Comparison of ENCODE assay signal across 14 cellular contexts in genomic region chr16:67429053-67429798, GRCh38. TPM values are rescaled to one million over a fixed set of nuclear protein-coding genes. Genes with fewer than 3 reads are reported as not detected.
DNase-seq lines count a peak whose midpoint lies in the region; ATAC-seq and TF ChIP-seq lines count a peak whose summit lies in the region.
"Had no signal": no experiment of that assay in that cellular context is flagged by ENCODE, and none has a peak within 500 bp of the region (broad histone marks: within the 10 kb centered on the region; RNA-seq: fewer than 3 reads in every experiment).

No MANE protein-coding gene starts in this region.

- peak overlapping the region; percentile 57 for H3K27ac Mint-ChIP-seq in activated naive CD4-positive, alpha-beta T cell treated with anti-CD3 and anti-CD28 coated beads, Interleukin-2, amount 50 U/mL, for 24 hours
- no peak overlapping the region for H3K27ac Mint-ChIP-seq in activated T-helper 1 cell treated with anti-CD3 and anti-CD28 coated beads, Interleukin-12 subunit alpha, Interleukin-12 subunit beta, Interleukin-2, Interleukin-4 antibody, amounts not matched to agents 30 ng/mL and 10 ng/mL and 1 ng/mL, durations not matched to agents 14 hours and 24 hours and 36 hours

- H3K4me2 ChIP-seq in mesenchymal stem cell (ENCODE audit: low read length, poor library complexity, severe bottlenecking), result no peak overlapping the region

- H3K79me1 ChIP-seq in mesenchymal stem cell (replicated peaks; ENCODE audit: low read length, poor library complexity, severe bottlenecking), result no peaks in the 10 kb centered on the region

- TF ChIP-seq POLR2A in transverse colon (IDR thresholded peaks at IDR 0.05), result no peak

- ATAC-seq in GM18519 (IDR thresholded peaks at IDR 0.05; ENCODE audit: low FRiP score, unreplicated experiment), result no peak

- H2BK120ac ChIP-seq in mesenchymal stem cell (ENCODE audit: low read depth, low read length), result no peak overlapping the region

- H2BK15ac ChIP-seq in mesenchymal stem cell (ENCODE audit: low read depth, poor library complexity, severe bottlenecking), result peak overlapping the region; percentile 60

- H2AK5ac ChIP-seq in mesenchymal stem cell (ENCODE audit: low read length, severe bottlenecking), result no peak overlapping the region

- TF ChIP-seq EP300 in transverse colon (IDR thresholded peaks at IDR 0.05; ENCODE audit: low read depth), result peak; percentile 7

- TF ChIP-seq CTCF in transverse colon (IDR thresholded peaks at IDR 0.05), result no peak

- H3K9me3 ChIP-seq in mesenchymal stem cell (ENCODE audit: control insufficient read depth, low read length) (no peaks in the 10 kb centered on the region), transverse colon (no peaks in the 10 kb centered on the region)

- peak overlapping the region; percentile 61 for H3K4me3 Mint-ChIP-seq in activated naive CD4-positive, alpha-beta T cell treated with anti-CD3 and anti-CD28 coated beads, Interleukin-2, amount 50 U/mL, for 24 hours
- H3K4me3 Mint-ChIP-seq in activated T-helper 1 cell treated with anti-CD3 and anti-CD28 coated beads, Interleukin-12 subunit alpha, Interleukin-12 subunit beta, Interleukin-2, Interleukin-4 antibody, amounts not matched to agents 30 ng/mL and 10 ng/mL and 1 ng/mL, durations not matched to agents 14 hours and 24 hours and 36 hours, result peak overlapping the region; percentile 64

- in situ Hi-C loops in transverse colon (cut with MboI; ENCODE audit: low pct_ligation_motif_present in 1 of 4, low pct_unique_long_range_greater_than_20kb in 1 of 4, low sequenced_read_pairs in 3 of 4), result no loop called here

- no peak overlapping the region for H3K18ac ChIP-seq in mesenchymal stem cell (ENCODE audit: low read depth in 1 of 2, low read length in 2 of 2)

- H2BK12ac ChIP-seq in mesenchymal stem cell (ENCODE audit: low read length in 2 of 2), result peak overlapping the region in 1 of 2 experiments; percentile 15

- DNase-seq in activated naive CD4-positive, alpha-beta T cell treated with Interleukin-2 at 50 U/mL for 16 hours, result no peak
- no peak for DNase-seq in activated T-helper 1 cell treated with anti-CD3 and anti-CD28 coated beads, Interleukin-12 subunit alpha, Interleukin-12 subunit beta, Interleukin-2, Interleukin-4 antibody, amounts not matched to agents 30 ng/mL and 10 ng/mL and 1 ng/mL, durations not matched to agents 14 hours and 24 hours and 36 hours (ENCODE audit: low spot score)
- no peak for DNase-seq in mesenchymal stem cell
- peak; percentile 85 for DNase-seq in transverse colon
- no peak for DNase-seq in stimulated activated CD4-positive, alpha-beta T cell treated with anti-CD3 and anti-CD28 coated beads, Interleukin-12 subunit alpha, Interleukin-12 subunit beta, amount 100 ng/mL, for 4 hours
- DNase-seq in ecto neural progenitor cell (ENCODE audit: low spot score), result no peak
- DNase-seq: activated CD4-positive, CD25-positive, alpha-beta regulatory T cell treated with anti-CD3 and anti-CD28 coated beads, Interleukin-2, amount 50 U/mL, for 72 hours; GM23248; mesendoderm; stimulated activated naive CD4-positive, alpha-beta T cell had no signal

- intact Hi-C loops in activated T-helper 1 cell treated with anti-CD3 and anti-CD28 coated beads, Interleukin-12 subunit alpha, Interleukin-12 subunit beta, Interleukin-2, Interleukin-4 antibody, amounts not matched to agents 30 ng/mL and 10 ng/mL and 1 ng/mL, durations not matched to agents 14 hours and 24 hours and 36 hours (cut with micrococcal nuclease), result no loop called here
- intact Hi-C loops in transverse colon (cut with DNase I; ENCODE audit: low total_unique reads), result loop anchor here (2.0 kb wide), 1 partner anchor 36 kb away; no protein-coding TSS in a partner anchor

- H3K14ac ChIP-seq in mesenchymal stem cell (ENCODE audit: low read length in 2 of 2), result no peak overlapping the region

- H3K4me1 Mint-ChIP-seq in activated naive CD4-positive, alpha-beta T cell treated with anti-CD3 and anti-CD28 coated beads, Interleukin-2, amount 50 U/mL, for 24 hours, result peaks cover 3% of the 10 kb centered on the region
- H3K4me1 Mint-ChIP-seq in activated T-helper 1 cell treated with anti-CD3 and anti-CD28 coated beads, Interleukin-12 subunit alpha, Interleukin-12 subunit beta, Interleukin-2, Interleukin-4 antibody, amounts not matched to agents 30 ng/mL and 10 ng/mL and 1 ng/mL, durations not matched to agents 14 hours and 24 hours and 36 hours (ENCODE audit: low read depth), result peaks cover 8% of the 10 kb centered on the region

- H3K9ac ChIP-seq in mesenchymal stem cell (ENCODE audit: low read length), result no peak overlapping the region
- H3K9ac ChIP-seq: GM23248 had no signal

- no peak overlapping the region for H4K91ac ChIP-seq in mesenchymal stem cell (ENCODE audit: low read length)

- peaks cover 20 to 69% of the 10 kb centered on the region in 2 experiments for H3K27me3 ChIP-seq in mesenchymal stem cell (ENCODE audit: control insufficient read depth in 1 of 2, insufficient read depth in 1 of 2, low read length in 2 of 2)
- H3K27me3 ChIP-seq in transverse colon, result no peaks in the 10 kb centered on the region

- H2AFZ ChIP-seq in mesenchymal stem cell (ENCODE audit: low read depth, low read length), result no peak overlapping the region
- H2AFZ ChIP-seq: GM23248 had no signal

- H3K4me3 ChIP-seq in mesenchymal stem cell (ENCODE audit: insufficient read depth in 1 of 2, low read depth in 1 of 2, low read length in 2 of 2), result no peak overlapping the region
- peak overlapping the region in 2 of 4 donors; percentile 56 to 57 for H3K4me3 ChIP-seq in transverse colon
- H3K4me3 ChIP-seq: GM23248 had no signal

- H3K36me3 ChIP-seq in mesenchymal stem cell (ENCODE audit: control insufficient read depth in 1 of 2, insufficient read depth in 2 of 2, low read depth in 1 of 2, low read length in 2 of 2), result peaks cover 8 to 11% of the 10 kb centered on the region in 2 experiments
- H3K36me3 ChIP-seq in transverse colon, result no peaks in the 10 kb centered on the region

- no peaks in the 10 kb centered on the region for H3K9me3 Mint-ChIP-seq in activated naive CD4-positive, alpha-beta T cell treated with anti-CD3 and anti-CD28 coated beads, Interleukin-2, amount 50 U/mL, for 24 hours
- no peaks in the 10 kb centered on the region for H3K9me3 Mint-ChIP-seq in activated T-helper 1 cell treated with anti-CD3 and anti-CD28 coated beads, Interleukin-12 subunit alpha, Interleukin-12 subunit beta, Interleukin-2, Interleukin-4 antibody, amounts not matched to agents 30 ng/mL and 10 ng/mL and 1 ng/mL, durations not matched to agents 14 hours and 24 hours and 36 hours

- no peak overlapping the region for H4K8ac ChIP-seq in mesenchymal stem cell (ENCODE audit: low read length)

- H3K27me3 Mint-ChIP-seq in activated naive CD4-positive, alpha-beta T cell treated with anti-CD3 and anti-CD28 coated beads, Interleukin-2, amount 50 U/mL, for 24 hours, result peaks cover 27% of the 10 kb centered on the region
- peaks cover 38% of the 10 kb centered on the region for H3K27me3 Mint-ChIP-seq in activated T-helper 1 cell treated with anti-CD3 and anti-CD28 coated beads, Interleukin-12 subunit alpha, Interleukin-12 subunit beta, Interleukin-2, Interleukin-4 antibody, amounts not matched to agents 30 ng/mL and 10 ng/mL and 1 ng/mL, durations not matched to agents 14 hours and 24 hours and 36 hours (ENCODE audit: insufficient read depth)

- no peak overlapping the region for H3K4ac ChIP-seq in mesenchymal stem cell (ENCODE audit: low read depth in 1 of 2, low read length in 2 of 2)

- H3K27ac ChIP-seq in mesenchymal stem cell (ENCODE audit: low read length, poor library complexity, severe bottlenecking), result no peak overlapping the region
- peak overlapping the region; percentile 88 to 94 (median 90) for H3K27ac ChIP-seq in transverse colon
- H3K27ac ChIP-seq: GM23248 had no signal

- H3K23ac ChIP-seq in mesenchymal stem cell (ENCODE audit: low read length in 2 of 2), result peak overlapping the region in 1 of 2 experiments; percentile 17

- H3K4me1 ChIP-seq in mesenchymal stem cell (ENCODE audit: control insufficient read depth, insufficient read depth, low read depth, low read length), result peaks cover 18% of the 10 kb centered on the region
- peaks cover 14 to 38% (median 28%) of the 10 kb centered on the region in 4 donors for H3K4me1 ChIP-seq in transverse colon

- H2BK5ac ChIP-seq in mesenchymal stem cell (ENCODE audit: low read depth, low read length, poor library complexity, severe bottlenecking), result no peak overlapping the region

- no peaks in the 10 kb centered on the region for H3K36me3 Mint-ChIP-seq in activated naive CD4-positive, alpha-beta T cell treated with anti-CD3 and anti-CD28 coated beads, Interleukin-2, amount 50 U/mL, for 24 hours
- H3K36me3 Mint-ChIP-seq in activated T-helper 1 cell treated with anti-CD3 and anti-CD28 coated beads, Interleukin-12 subunit alpha, Interleukin-12 subunit beta, Interleukin-2, Interleukin-4 antibody, amounts not matched to agents 30 ng/mL and 10 ng/mL and 1 ng/mL, durations not matched to agents 14 hours and 24 hours and 36 hours (ENCODE audit: low read depth), result peaks cover 2% of the 10 kb centered on the region

- WGBS in mesenchymal stem cell, result 85% methylated on average over 3 of the region's 3 CpGs
- WGBS in transverse colon (ENCODE audit: low coverage in 1 of 2), 2 donors, result 85 to 100% methylated on average over 1 to 3 of the region's 3 CpGs

RNA-seq across cellular contexts. Expression of gene HSD11B2, which starts 1.7 kb away (rescaled TPM):
- 3.6 and 5.0 TPM in 2 replicates for total RNA-seq in activated T-helper 1 cell treated with anti-CD3 and anti-CD28 coated beads, Interleukin-12 subunit alpha, Interleukin-12 subunit beta, Interleukin-2, Interleukin-4 antibody, amounts not matched to agents 30 ng/mL and 10 ng/mL and 1 ng/mL, durations not matched to agents 14 hours and 24 hours and 36 hours
- 0.08 TPM for polyA plus RNA-seq in mesenchymal stem cell (2013, experiment 1 of 2)
- not detected for polyA plus RNA-seq in mesenchymal stem cell (2013, experiment 2 of 2)
- total RNA-seq in transverse colon, result 1,000 to 10,000 TPM in 1 of 4 donors, 100 to 1,000 TPM in 3; 667 to 1,081 (median 790) TPM
- total RNA-seq: fibroblast of lung, GM23248 had no signal

RNA-seq across cellular contexts. Expression of gene ZDHHC1, which starts 12.9 kb away (rescaled TPM):
- 0.76 and 0.88 TPM in 2 replicates for total RNA-seq in activated T-helper 1 cell treated with anti-CD3 and anti-CD28 coated beads, Interleukin-12 subunit alpha, Interleukin-12 subunit beta, Interleukin-2, Interleukin-4 antibody, amounts not matched to agents 30 ng/mL and 10 ng/mL and 1 ng/mL, durations not matched to agents 14 hours and 24 hours and 36 hours
- polyA plus RNA-seq in mesenchymal stem cell (2013, experiment 1 of 2), result 6.6 TPM
- polyA plus RNA-seq in mesenchymal stem cell (2013, experiment 2 of 2), result 6.1 TPM
- 10 to 100 TPM in 2 of 4 donors, 1 to 10 TPM in 2; 7.1 to 36.3 (median 20.5) TPM for total RNA-seq in transverse colon

RNA-seq across cellular contexts. Expression of gene TPPP3, which starts 35.9 kb away (rescaled TPM):
- total RNA-seq in activated T-helper 1 cell treated with anti-CD3 and anti-CD28 coated beads, Interleukin-12 subunit alpha, Interleukin-12 subunit beta, Interleukin-2, Interleukin-4 antibody, amounts not matched to agents 30 ng/mL and 10 ng/mL and 1 ng/mL, durations not matched to agents 14 hours and 24 hours and 36 hours, result not detected in 2 replicates
- 8.2 TPM for polyA plus RNA-seq in mesenchymal stem cell (2013, experiment 1 of 2)
- 7.4 TPM for polyA plus RNA-seq in mesenchymal stem cell (2013, experiment 2 of 2)
- total RNA-seq in transverse colon, result 10 to 100 TPM in 1 of 4 donors, 1 to 10 TPM in 2, not detected in 1; 3.5 to 20.9 (median 5.7) TPM
- total RNA-seq: GM23248 had no signal

RNA-seq across cellular contexts. Expression of gene ATP6V0D1, which starts 51.7 kb away (rescaled TPM):
- total RNA-seq in activated T-helper 1 cell treated with anti-CD3 and anti-CD28 coated beads, Interleukin-12 subunit alpha, Interleukin-12 subunit beta, Interleukin-2, Interleukin-4 antibody, amounts not matched to agents 30 ng/mL and 10 ng/mL and 1 ng/mL, durations not matched to agents 14 hours and 24 hours and 36 hours, result 37.7 and 41.5 TPM in 2 replicates
- 140 TPM for polyA plus RNA-seq in mesenchymal stem cell (2013, experiment 1 of 2)
- 136 TPM for polyA plus RNA-seq in mesenchymal stem cell (2013, experiment 2 of 2)
- total RNA-seq in transverse colon, result 100 to 1,000 TPM; 218 to 457 (median 386) TPM

RNA-seq across cellular contexts. Expression of gene AGRP, which starts 54.1 kb away (rescaled TPM):
- total RNA-seq in activated T-helper 1 cell treated with anti-CD3 and anti-CD28 coated beads, Interleukin-12 subunit alpha, Interleukin-12 subunit beta, Interleukin-2, Interleukin-4 antibody, amounts not matched to agents 30 ng/mL and 10 ng/mL and 1 ng/mL, durations not matched to agents 14 hours and 24 hours and 36 hours, result not detected in 2 replicates
- not detected for polyA plus RNA-seq in mesenchymal stem cell (2013, experiment 1 of 2)
- not detected for polyA plus RNA-seq in mesenchymal stem cell (2013, experiment 2 of 2)
- not detected for total RNA-seq in transverse colon
- total RNA-seq: fibroblast of lung, GM23248, M059J had no signal
- polyA plus RNA-seq: fibroblast of lung, GM23248 had no signal

Comparison
In these comparisons a context has a peak if more than half of its experiments do, and no peak if none do; other contexts are left out.
1. RNA of gene HSD11B2, which starts 1.7 kb away (total RNA-seq): 667 to 1,081 TPM in transverse colon; 3.6 to 5.0 TPM in activated T-helper 1 cell treated with anti-CD3 and anti-CD28 coated beads, Interleukin-12 subunit alpha, Interleukin-12 subunit beta, Interleukin-2, Interleukin-4 antibody, amounts not matched to agents 30 ng/mL and 10 ng/mL and 1 ng/mL, durations not matched to agents 14 hours and 24 hours and 36 hours; every median in the first group is over 100 times any median in the second.